ENCODE assay signal across 1 cellular context in genomic region chr13:36997716-36998427, GRCh38.
TF ChIP-seq lines count a peak whose summit lies in the region.

No MANE protein-coding gene starts in this region.

TF ChIP-seq in GM23338, 12 proteins besides CTCF, POLR2A, EP300 and RAD21 (continued from another document):
- no peak for TF ChIP-seq ZNF462 (CRISPR knock-in tag; IDR thresholded peaks at IDR 0.05)
- TF ChIP-seq EZH2phosphoT487 (IDR thresholded peaks at IDR 0.05; ENCODE audit: unreplicated experiment): no peak
- no peak for TF ChIP-seq ZNF114 (CRISPR knock-in tag; IDR thresholded peaks at IDR 0.05)
- TF ChIP-seq ZNF331 (CRISPR knock-in tag; IDR thresholded peaks at IDR 0.05; ENCODE audit: low read depth): no peak
